Comparison of ENCODE assay signal across 8 cellular contexts in genomic region chr16:70747703-70748631, GRCh38. TPM values are rescaled to one million over a fixed set of nuclear protein-coding genes. Genes with fewer than 3 reads are reported as not detected.
A peak's percentile ranks its signal among the peaks of the same experiment; 100 is the strongest.
DNase-seq lines count a peak whose midpoint lies in the region; ATAC-seq and TF ChIP-seq lines count a peak whose summit lies in the region.
"Had no signal": no experiment of that assay in that cellular context is flagged by ENCODE, and none has a peak within 500 bp of the region (broad histone marks: within the 10 kb centered on the region; RNA-seq: fewer than 3 reads in every experiment).

No MANE protein-coding gene starts in this region.

- H3K36me3 Mint-ChIP-seq in activated T-helper 17 cell treated with anti-CD3 and anti-CD28 coated beads, Interleukin-2, amount 50 U/mL, for 72 hours (ENCODE audit: low read depth), result peaks cover 11% of the 10 kb centered on the region

- H3K27me3 ChIP-seq in spleen (replicated peaks in 1 of 7), result no peaks in the 10 kb centered on the region

- intact Hi-C loops in spleen (cut with DNase I; ENCODE audit: low total_unique reads), result no loop called here

- TF ChIP-seq RAD21 in Ishikawa (IDR thresholded peaks at IDR 0.05; ENCODE audit: low read depth), result no peak

- peaks cover 0 to 8% (median 0%) of the 10 kb centered on the region in 8 donors for H3K9me3 ChIP-seq in spleen

- H3K27ac ChIP-seq in temporal lobe (ENCODE audit: low read depth, low read length), result peak overlapping the region; percentile 93
- peak overlapping the region in 4 of 8 donors; percentile 56 to 86 (median 80) for H3K27ac ChIP-seq in spleen

- no peaks in the 10 kb centered on the region for H3K27me3 Mint-ChIP-seq in activated T-helper 17 cell treated with anti-CD3 and anti-CD28 coated beads, Interleukin-2, amount 50 U/mL, for 72 hours
- H3K27me3 Mint-ChIP-seq: central memory CD8-positive, alpha-beta T cell had no signal

- 0 out of 2 replicates have a peak, but pooled peaks have one; percentile 22 for TF ChIP-seq EP300 in Ishikawa (IDR thresholded peaks at IDR 0.05; ENCODE audit: borderline replicate concordance)

- H3K4me3 Mint-ChIP-seq in activated T-helper 17 cell treated with anti-CD3 and anti-CD28 coated beads, Interleukin-2, amount 50 U/mL, for 72 hours, result no peak overlapping the region
- H3K4me3 Mint-ChIP-seq: central memory CD8-positive, alpha-beta T cell had no signal

- no peak overlapping the region for H3K4me3 ChIP-seq in spleen

- ATAC-seq in activated T-helper 17 cell treated with anti-CD3 and anti-CD28 coated beads, Interleukin-2, amount 50 U/mL, for 72 hours (replicated peaks), result no peak
- ATAC-seq in GM19351 (IDR thresholded peaks at IDR 0.05; ENCODE audit: unreplicated experiment), result no peak

- TF ChIP-seq CTCF in spleen (IDR thresholded peaks at IDR 0.05 in 8 of 11, conservative IDR thresholded peaks at IDR 0.05 in 3 of 11), result no peak

- H3K4me1 Mint-ChIP-seq in activated T-helper 17 cell treated with anti-CD3 and anti-CD28 coated beads, Interleukin-2, amount 50 U/mL, for 72 hours, result peaks cover 9% of the 10 kb centered on the region
- H3K4me1 Mint-ChIP-seq: central memory CD8-positive, alpha-beta T cell had no signal

- no peaks in the 10 kb centered on the region for H3K9me3 Mint-ChIP-seq in activated T-helper 17 cell treated with anti-CD3 and anti-CD28 coated beads, Interleukin-2, amount 50 U/mL, for 72 hours
- H3K9me3 Mint-ChIP-seq: central memory CD8-positive, alpha-beta T cell had no signal

- peak overlapping the region; percentile 82 for H3K27ac Mint-ChIP-seq in activated T-helper 17 cell treated with anti-CD3 and anti-CD28 coated beads, Interleukin-2, amount 50 U/mL, for 72 hours

- peaks cover 0 to 73% (median 22%) of the 10 kb centered on the region in 6 donors for H3K36me3 ChIP-seq in spleen

- no peak for TF ChIP-seq POLR2A in spleen (IDR thresholded peaks at IDR 0.05)

- DNase-seq in kidney glomerular epithelial cell (lab: John Stamatoyannopoulos, UW) (peak; percentile 85), NCI-H1105 (lab: John Stamatoyannopoulos, UW) (no peak), spleen (no peak)

- H3K4me1 ChIP-seq in spleen, result peaks cover 31 to 87% (median 59%) of the 10 kb centered on the region in 6 donors

- WGBS in spleen, 5 donors, result 89 to 95% (median 91%) methylated on average over 14 to 15 of the region's 15 CpGs

TF ChIP-seq in Ishikawa, 13 proteins besides CTCF, POLR2A, EP300 and RAD21:
- TF ChIP-seq TEAD4 (IDR thresholded peaks at IDR 0.05) (peak; percentile 76), EGR1 (IDR thresholded peaks at IDR 0.05) (no peak), MAX (IDR thresholded peaks at IDR 0.05) (0 out of 2 replicates have a peak, but pooled peaks have one; percentile 46), CEBPB (IDR thresholded peaks at IDR 0.05) (no peak), NFIC (IDR thresholded peaks at IDR 0.05) (0 out of 2 replicates have a peak, but pooled peaks have one; percentile 15), USF1 (IDR thresholded peaks at IDR 0.05) (peak; percentile 80), TAF1 (IDR thresholded peaks at IDR 0.05; ENCODE audit: low read depth) (no peak)

RNA-seq across cellular contexts. Expression of gene VAC14, which starts 53.0 kb away (rescaled TPM):
- 10 to 100 TPM; 22.4 to 34.9 TPM for total RNA-seq in activated T-helper 17 cell treated with anti-CD3 and anti-CD28 coated beads, Interleukin-2, amount 50 U/mL, for 72 hours
- 21.4 TPM for total RNA-seq in temporal lobe
- total RNA-seq in spleen, result 10 to 100 TPM; 43.4 to 70.0 (median 55.5) TPM
- 10 to 100 TPM; 29.1 to 35.6 (median 32.9) TPM for polyA plus RNA-seq in spleen
